11 cellular contexts compared by ENCODE assay signal in genomic region chr12:1907652-1908611, GRCh38. TPM values are rescaled to one million over a fixed set of nuclear protein-coding genes. Genes with fewer than 3 reads are reported as not detected.
DNase-seq lines count a peak whose midpoint lies in the region; ATAC-seq and TF ChIP-seq lines count a peak whose summit lies in the region.
"Had no signal": no experiment of that assay in that cellular context is flagged by ENCODE, and none has a peak within 500 bp of the region (broad histone marks: within the 10 kb centered on the region; RNA-seq: fewer than 3 reads in every experiment).

No MANE protein-coding gene starts in this region.

- H3K4me3 ChIP-seq in brain microvascular endothelial cell (ENCODE audit: low read depth, low read length), result no peak overlapping the region

- no peak overlapping the region for H3K27ac ChIP-seq in brain microvascular endothelial cell

- H3K27me3 Mint-ChIP-seq in activated T-cell treated with anti-CD3 and anti-CD28 coated beads, Interleukin-2, amount 50 U/mL, for 4 hours (ENCODE audit: low read depth), result peaks cover 12% of the 10 kb centered on the region
- peaks cover 3% of the 10 kb centered on the region for H3K27me3 Mint-ChIP-seq in stimulated activated naive CD8-positive, alpha-beta T cell treated with anti-CD3 and anti-CD28 coated beads, Interleukin-15, Interleukin-2, amounts not matched to agents 100 ng/mL and 50 ng/mL, for 24 hours

- peaks cover 5% of the 10 kb centered on the region for H3K4me1 Mint-ChIP-seq in activated T-cell treated with anti-CD3 and anti-CD28 coated beads, Interleukin-2, amount 50 U/mL, for 4 hours (ENCODE audit: low read depth)
- H3K4me1 Mint-ChIP-seq in stimulated activated naive CD8-positive, alpha-beta T cell treated with anti-CD3 and anti-CD28 coated beads, Interleukin-15, Interleukin-2, amounts not matched to agents 100 ng/mL and 50 ng/mL, for 24 hours (ENCODE audit: low read depth), result peaks cover 4% of the 10 kb centered on the region

- H3K9me3 Mint-ChIP-seq in activated T-cell treated with anti-CD3 and anti-CD28 coated beads, Interleukin-2, amount 50 U/mL, for 4 hours, result peaks cover 35% of the 10 kb centered on the region
- peaks cover 24% of the 10 kb centered on the region for H3K9me3 Mint-ChIP-seq in stimulated activated naive CD8-positive, alpha-beta T cell treated with anti-CD3 and anti-CD28 coated beads, Interleukin-15, Interleukin-2, amounts not matched to agents 100 ng/mL and 50 ng/mL, for 24 hours

- peak overlapping the region; percentile 62 for H3K4me3 Mint-ChIP-seq in activated T-cell treated with anti-CD3 and anti-CD28 coated beads, Interleukin-2, amount 50 U/mL, for 4 hours
- H3K4me3 Mint-ChIP-seq in stimulated activated naive CD8-positive, alpha-beta T cell treated with anti-CD3 and anti-CD28 coated beads, Interleukin-15, Interleukin-2, amounts not matched to agents 100 ng/mL and 50 ng/mL, for 24 hours, result peak overlapping the region; percentile 23

- TF ChIP-seq CTCF in brain microvascular endothelial cell (IDR thresholded peaks at IDR 0.05; ENCODE audit: low read depth, low read length, missing control alignments), result no peak

- peak in 1 of 2 donors; percentile 48 for ATAC-seq in activated T-cell treated with anti-CD3 and anti-CD28 coated beads, Interleukin-2, amount 50 U/mL, for 4 hours

- H3K36me3 ChIP-seq in brain microvascular endothelial cell (replicated peaks), result no peaks in the 10 kb centered on the region

- in situ Hi-C loops in brain microvascular endothelial cell (cut with HindIII; ENCODE audit: low pct_ligation_motif_present, low sequenced_read_pairs), result no loop called here

- H3K27ac Mint-ChIP-seq in stimulated activated naive CD8-positive, alpha-beta T cell treated with anti-CD3 and anti-CD28 coated beads, Interleukin-15, Interleukin-2, amounts not matched to agents 100 ng/mL and 50 ng/mL, for 24 hours, result no peak overlapping the region

- H3K27me3 ChIP-seq in brain microvascular endothelial cell (replicated peaks), result no peaks in the 10 kb centered on the region

- peaks cover 1% of the 10 kb centered on the region for H3K36me3 Mint-ChIP-seq in activated T-cell treated with anti-CD3 and anti-CD28 coated beads, Interleukin-2, amount 50 U/mL, for 4 hours (ENCODE audit: insufficient read depth)
- no peaks in the 10 kb centered on the region for H3K36me3 Mint-ChIP-seq in stimulated activated naive CD8-positive, alpha-beta T cell treated with anti-CD3 and anti-CD28 coated beads, Interleukin-15, Interleukin-2, amounts not matched to agents 100 ng/mL and 50 ng/mL, for 24 hours (ENCODE audit: low read depth)

- DNase-seq in HuH-7 (ENCODE audit: low spot score) (peak; percentile 59), iPS-NIHi7 (ENCODE audit: extremely low spot score) (peak; percentile 27), OCI-M2 (lab: John Stamatoyannopoulos, UW; ENCODE audit: unreplicated experiment) (no peak), brain microvascular endothelial cell (no peak), SIG-M5 treated with dmso at 0.1 percent for 504 hours (lab: John Stamatoyannopoulos, UW; ENCODE audit: unreplicated experiment) (no peak), SIG-M5 (lab: John Stamatoyannopoulos, UW) (no peak)
- no peak for DNase-seq in activated T-cell treated with anti-CD3 and anti-CD28 coated beads, Interleukin-2, amount 50 U/mL, for 4 hours
- DNase-seq: amniotic stem cell, NCI-H2081 treated with DMSO at 0.1 percent for 48 hours had no signal

RNA-seq across cellular contexts. Expression of gene CACNA2D4, which starts 10.5 kb away (rescaled TPM):
- total RNA-seq in activated T-cell treated with anti-CD3 and anti-CD28 coated beads, Interleukin-2, amount 50 U/mL, for 4 hours, result 1 to 10 TPM; 3.4 to 7.1 (median 3.5) TPM
- total RNA-seq: lung microvascular endothelial cell had no signal

Comparison
In these comparisons a context has a peak if more than half of its experiments do, and no peak if none do; other contexts are left out.
1. DNase-seq: peak in HuH-7 (single experiment) and iPS-NIHi7 (single experiment); none in activated T-cell treated with anti-CD3 and anti-CD28 coated beads, Interleukin-2, amount 50 U/mL, for 4 hours (single experiment), OCI-M2 (single experiment), brain microvascular endothelial cell (single experiment), SIG-M5 treated with dmso at 0.1 percent for 504 hours (single experiment) and SIG-M5 (single experiment).